34 cellular contexts compared by ENCODE assay signal in genomic region chr9:83081010-83081409, GRCh38. TPM values are rescaled to one million over a fixed set of nuclear protein-coding genes. Genes with fewer than 3 reads are reported as not detected.
"Had no signal": no experiment of that assay in that cellular context is flagged by ENCODE, and none has a peak within 500 bp of the region (broad histone marks: within the 10 kb centered on the region; RNA-seq: fewer than 3 reads in every experiment).

No MANE protein-coding gene starts in this region.

- ATAC-seq: activated naive CD4-positive, alpha-beta T cell treated with anti-CD3 and anti-CD28 coated beads, Interleukin-2, amount 50 U/mL, for 72 hours; activated naive CD8-positive, alpha-beta T cell treated with anti-CD3 and anti-CD28 coated beads, Interleukin-2, amount 50 U/mL, for 24 hours; activated T-cell treated with anti-CD3 and anti-CD28 coated beads, Interleukin-2, amount 50 U/mL, for 4 hours; activated T-cell treated with anti-CD3 and anti-CD28 coated beads, Interleukin-2, amount 50 U/mL, for 72 hours; activated T-helper 17 cell treated with anti-CD3 and anti-CD28 coated beads, Interleukin-2, amount 50 U/mL, for 72 hours; body of pancreas had no signal

- H3K36me3 ChIP-seq: adrenal gland, ascending aorta, brain microvascular endothelial cell, breast epithelium, cardiac muscle cell had no signal

- H3K4me1 ChIP-seq: adrenal gland, ascending aorta, breast epithelium had no signal

- H3K27ac ChIP-seq: adrenal gland, ascending aorta, body of pancreas, brain microvascular endothelial cell, breast epithelium, cardiac muscle cell had no signal

- H3K9me3 ChIP-seq: adrenal gland, ascending aorta, body of pancreas, breast epithelium had no signal

- DNase-seq: activated effector memory CD4-positive, alpha-beta T cell treated with anti-CD3 and anti-CD28 coated beads, Interleukin-2, amount 50 U/mL, for 16 hours; activated effector memory CD4-positive, alpha-beta T cell treated with Interleukin-2 at 50 U/mL for 16 hours; activated gamma-delta T cell; activated gamma-delta T cell treated with Interleukin-2 at 50 U/mL for 16 hours; activated naive CD4-positive, alpha-beta T cell; activated naive CD4-positive, alpha-beta T cell treated with anti-CD3 and anti-CD28 coated beads for 36 hours; activated naive CD4-positive, alpha-beta T cell treated with anti-CD3 and anti-CD28 coated beads, Interleukin-2, amount 10 ng/mL, durations not matched to agents 7 days and 5 days; activated naive CD4-positive, alpha-beta T cell treated with anti-CD3 and anti-CD28 coated beads, Interleukin-2, amount 50 U/mL, for 16 hours; activated naive CD4-positive, alpha-beta T cell treated with Interleukin-2 at 50 U/mL for 16 hours; activated naive CD8-positive, alpha-beta T cell treated with anti-CD3 and anti-CD28 coated beads for 36 hours; activated naive CD8-positive, alpha-beta T cell treated with anti-CD3 and anti-CD28 coated beads, Interleukin-2, amount 10 ng/mL, durations not matched to agents 7 days and 5 days; activated naive CD8-positive, alpha-beta T cell treated with anti-CD3 and anti-CD28 coated beads, Interleukin-2, amount 50 U/mL, for 24 hours; activated T-cell treated with anti-CD3 and anti-CD28 coated beads, Interleukin-2, amount 50 U/mL, for 1 hour; activated T-cell treated with anti-CD3 and anti-CD28 coated beads, Interleukin-2, amount 50 U/mL, for 24 hours; activated T-cell treated with anti-CD3 and anti-CD28 coated beads, Interleukin-2, amount 50 U/mL, for 4 hours; activated T-cell treated with anti-CD3 and anti-CD28 coated beads, Interleukin-2, amount 50 U/mL, for 48 hours; activated T-cell treated with anti-CD3 and anti-CD28 coated beads, Interleukin-2, amount 50 U/mL, for 72 hours; adrenal gland; amniotic stem cell; amygdala; anterior cingulate cortex; aorta; body of pancreas; brain microvascular endothelial cell; caudate nucleus; central memory CD4-positive, alpha-beta T cell; cerebellar nuclear complex had no signal

- H3K4me3 ChIP-seq: adrenal gland, ascending aorta, body of pancreas, breast epithelium, cardiac muscle cell had no signal

- H3K27me3 ChIP-seq: adrenal gland, ascending aorta, body of pancreas, brain microvascular endothelial cell, breast epithelium had no signal

RNA-seq across cellular contexts. Expression of gene RASEF, which starts 18.1 kb away (rescaled TPM):
- total RNA-seq: activated naive CD4-positive, alpha-beta T cell treated with anti-CD3 and anti-CD28 coated beads for 36 hours; activated naive CD4-positive, alpha-beta T cell treated with anti-CD3 and anti-CD28 coated beads, Interleukin-2, amount 50 U/mL, for 72 hours; activated naive CD8-positive, alpha-beta T cell treated with anti-CD3 and anti-CD28 coated beads for 36 hours; activated naive CD8-positive, alpha-beta T cell treated with anti-CD3 and anti-CD28 coated beads, Interleukin-2, amount 10 ng/mL, durations not matched to agents 7 days and 5 days; activated T-cell treated with anti-CD3 and anti-CD28 coated beads, Interleukin-2, amount 50 U/mL, for 72 hours; activated T-helper 1 cell treated with anti-CD3 and anti-CD28 coated beads, Interleukin-12 subunit alpha, Interleukin-12 subunit beta, Interleukin-2, Interleukin-4 antibody, amounts not matched to agents 30 ng/mL and 10 ng/mL and 1 ng/mL, durations not matched to agents 14 hours and 24 hours and 36 hours; activated T-helper 17 cell treated with anti-CD3 and anti-CD28 coated beads, Interleukin-2, amount 50 U/mL, for 72 hours; activated T-helper 2 cell treated with anti-CD3 and anti-CD28 coated beads, Interferon-gamma antibody, Interleukin-2, Interleukin-4, amounts not matched to agents 10 μg/mL and 5 μg/mL and 100 μg/mL, durations not matched to agents 14 hours and 24 hours and 36 hours; ascending aorta had no signal
